In the genomic region with DNA sequence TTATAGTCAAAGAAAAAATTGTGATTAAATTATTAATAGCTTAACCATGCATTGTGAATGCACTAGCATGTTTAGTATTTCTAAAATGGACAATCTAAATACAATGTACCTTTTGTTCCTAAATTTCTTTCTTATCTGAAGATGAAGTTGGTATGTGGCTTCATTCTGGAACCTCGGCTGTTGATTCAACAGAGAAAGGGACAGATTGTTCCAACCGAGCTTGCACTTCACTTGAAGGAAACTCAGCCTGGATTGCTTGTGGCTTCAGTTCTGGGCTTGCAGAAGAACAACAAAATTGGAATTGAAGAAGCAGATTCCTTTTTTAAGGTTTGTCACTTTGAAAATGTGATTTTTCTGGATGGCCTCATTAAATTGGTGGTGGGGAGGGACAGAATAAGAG, we compare ENCODE assay signal across 28 cellular contexts. TPM values are rescaled to one million over a fixed set of nuclear protein-coding genes. Genes with fewer than 3 reads are reported as not detected.
"Had no signal": no experiment of that assay in that cellular context is flagged by ENCODE, and none has a peak within 500 bp of the region (broad histone marks: within the 10 kb centered on the region; RNA-seq: fewer than 3 reads in every experiment).

No MANE protein-coding gene starts in this region.

- H3K4me1 Mint-ChIP-seq: endodermal cell; stimulated activated memory B cell treated with anti-CD40 and anti-IgM and Interleukin-4, amounts not matched to agents 10 μg/mL and 1 μg/mL and 100 μg/mL, for 72 hours had no signal

- ATAC-seq: esophagus mucosa; foreskin keratinocyte; heart right ventricle; left cardiac atrium; left lung; lower lobe of right lung; natural killer cell; sciatic nerve; stimulated activated memory B cell treated with anti-CD40 and anti-IgM and Interleukin-4, amounts not matched to agents 10 μg/mL and 1 μg/mL and 100 μg/mL, for 72 hours; stimulated activated naive CD8-positive, alpha-beta T cell treated with anti-CD3 and anti-CD28 coated beads, Interleukin-15, Interleukin-2, amounts not matched to agents 100 U/mL and 50 U/mL, for 24 hours had no signal

- H3K27ac ChIP-seq: colonic mucosa, epithelial cell of prostate, foreskin keratinocyte, heart right ventricle, left lung, lower lobe of right lung, ovary, thoracic aorta, upper lobe of left lung had no signal

- FAIRE-seq: islet of Langerhans, urothelium cell line had no signal

- H3K9me3 Mint-ChIP-seq: dendritic cell treated with granulocyte-macrophage colony-stimulating factor and Interleukin-4, amounts not matched to agents 40 ng/mL and 50 ng/mL, for 4 days; endodermal cell; natural killer cell; stimulated activated memory B cell treated with anti-CD40 and anti-IgM and Interleukin-4, amounts not matched to agents 10 μg/mL and 1 μg/mL and 100 μg/mL, for 72 hours had no signal

- DNase-seq: colonic mucosa; effector CD8-positive, alpha-beta T cell; endodermal cell; foreskin keratinocyte; glutamatergic neuron; heart right ventricle; hippocampal formation; left cardiac atrium; left lung; lower lobe of right lung; natural killer cell; occipital lobe; ovary; posterior cingulate gyrus; stimulated activated CD4-positive, alpha-beta T cell treated with anti-CD3 and anti-CD28 coated beads, Interleukin-4, amount 100 ng/mL, for 4 hours; stimulated activated naive CD8-positive, alpha-beta T cell treated with anti-CD3 and anti-CD28 coated beads, Interleukin-15, Interleukin-2, amounts not matched to agents 100 U/mL and 50 U/mL, for 24 hours; substantia nigra; upper lobe of left lung had no signal

- H3K27ac Mint-ChIP-seq: dendritic cell treated with granulocyte-macrophage colony-stimulating factor and Interleukin-4, amounts not matched to agents 40 ng/mL and 50 ng/mL, for 4 days; endodermal cell; natural killer cell; stimulated activated memory B cell treated with anti-CD40 and anti-IgM and Interleukin-4, amounts not matched to agents 10 μg/mL and 1 μg/mL and 100 μg/mL, for 72 hours had no signal

- H3K27me3 Mint-ChIP-seq: dendritic cell treated with granulocyte-macrophage colony-stimulating factor and Interleukin-4, amounts not matched to agents 40 ng/mL and 50 ng/mL, for 4 days; stimulated activated memory B cell treated with anti-CD40 and anti-IgM and Interleukin-4, amounts not matched to agents 10 μg/mL and 1 μg/mL and 100 μg/mL, for 72 hours had no signal

- H3K4me3 Mint-ChIP-seq: dendritic cell treated with granulocyte-macrophage colony-stimulating factor and Interleukin-4, amounts not matched to agents 40 ng/mL and 50 ng/mL, for 4 days; endodermal cell; natural killer cell; stimulated activated memory B cell treated with anti-CD40 and anti-IgM and Interleukin-4, amounts not matched to agents 10 μg/mL and 1 μg/mL and 100 μg/mL, for 72 hours had no signal

RNA-seq across cellular contexts. Expression of a gene that starts 59.6 kb away (rescaled TPM):
- total RNA-seq: chondrocyte, foreskin keratinocyte, kidney epithelial cell, natural killer cell had no signal
